In genomic region chr16:30901201-30902069, GRCh38 we compare ENCODE assay signal across 8 cellular contexts. TPM values are rescaled to one million over a fixed set of nuclear protein-coding genes. Genes with fewer than 3 reads are reported as not detected.
DNase-seq lines count a peak whose midpoint lies in the region; ATAC-seq and TF ChIP-seq lines count a peak whose summit lies in the region.

No MANE protein-coding gene starts in this region.

- no peak for DNase-seq in activated T-cell treated with anti-CD3 and anti-CD28 coated beads, Interleukin-2, amount 50 U/mL, for 4 hours
- DNase-seq in activated T-cell treated with anti-CD3 and anti-CD28 coated beads, Interleukin-2, amount 50 U/mL, for 1 hour, result no peak
- no peak for DNase-seq in activated naive CD4-positive, alpha-beta T cell treated with anti-CD3 and anti-CD28 coated beads, Interleukin-2, amount 50 U/mL, for 72 hours (ENCODE audit: low spot score in 2 of 2)
- DNase-seq in left kidney (ENCODE audit: low read depth, low spot score) (peak; percentile 60), thyroid gland (no peak), anterior cingulate cortex (lab: John Stamatoyannopoulos, UW) (no peak)

- peak in 1 of 2 donors; percentile 3 for ATAC-seq in activated T-cell treated with anti-CD3 and anti-CD28 coated beads, Interleukin-2, amount 50 U/mL, for 4 hours
- no peak for ATAC-seq in activated naive CD4-positive, alpha-beta T cell treated with anti-CD3 and anti-CD28 coated beads, Interleukin-2, amount 50 U/mL, for 72 hours
- no peak for ATAC-seq in activated CD4-positive, CD25-positive, alpha-beta regulatory T cell treated with anti-CD3 and anti-CD28 coated beads, Interleukin-2, amount 50 U/mL, for 24 hours
- no peak for ATAC-seq in GM18907 (IDR thresholded peaks at IDR 0.05; ENCODE audit: unreplicated experiment)

- intact Hi-C loops in thyroid gland (cut with DNase I), result loop anchor here (2.0 to 5.0 kb wide), 3 partner anchors 17 to 239 kb away; no protein-coding TSS in a partner anchor

- no peaks in the 10 kb centered on the region for H3K27me3 Mint-ChIP-seq in activated T-cell treated with anti-CD3 and anti-CD28 coated beads, Interleukin-2, amount 50 U/mL, for 4 hours (ENCODE audit: low read depth)

- H3K36me3 ChIP-seq in thyroid gland, result no peaks in the 10 kb centered on the region

- no peaks in the 10 kb centered on the region for H3K9me3 Mint-ChIP-seq in activated T-cell treated with anti-CD3 and anti-CD28 coated beads, Interleukin-2, amount 50 U/mL, for 4 hours
- peaks cover 3 to 5% of the 10 kb centered on the region in 2 donors for H3K9me3 Mint-ChIP-seq in activated naive CD4-positive, alpha-beta T cell treated with anti-CD3 and anti-CD28 coated beads, Interleukin-2, amount 50 U/mL, for 72 hours

- no peak for TF ChIP-seq CTCF in thyroid gland (IDR thresholded peaks at IDR 0.05)

- H3K4me3 ChIP-seq in thyroid gland (replicated peaks in 1 of 3), result peak overlapping the region in 1 of 3 donors; percentile 40

- H3K27ac ChIP-seq in thyroid gland, result peak overlapping the region; percentile 59 to 76 (median 60)

- H3K4me1 Mint-ChIP-seq in activated T-cell treated with anti-CD3 and anti-CD28 coated beads, Interleukin-2, amount 50 U/mL, for 4 hours (ENCODE audit: low read depth), result peaks cover 25% of the 10 kb centered on the region

- peak overlapping the region; percentile 68 for H3K4me3 Mint-ChIP-seq in activated T-cell treated with anti-CD3 and anti-CD28 coated beads, Interleukin-2, amount 50 U/mL, for 4 hours

- no peaks in the 10 kb centered on the region for H3K9me3 ChIP-seq in thyroid gland

- H3K4me1 ChIP-seq in thyroid gland, result peaks cover 8 to 18% of the 10 kb centered on the region in 2 donors

- TF ChIP-seq POLR2A in thyroid gland (IDR thresholded peaks at IDR 0.05), result no peak

- WGBS in thyroid gland, 2 donors, result 57 to 58% methylated on average over 5 to 6 of the region's 12 CpGs

- H3K27ac Mint-ChIP-seq in activated naive CD4-positive, alpha-beta T cell treated with anti-CD3 and anti-CD28 coated beads, Interleukin-2, amount 50 U/mL, for 72 hours, result peak overlapping the region; percentile 44 to 68

- H3K27me3 ChIP-seq in thyroid gland, result no peaks in the 10 kb centered on the region

- H3K36me3 Mint-ChIP-seq in activated T-cell treated with anti-CD3 and anti-CD28 coated beads, Interleukin-2, amount 50 U/mL, for 4 hours (ENCODE audit: insufficient read depth), result no peaks in the 10 kb centered on the region
- peaks cover 5 to 8% of the 10 kb centered on the region in 2 donors for H3K36me3 Mint-ChIP-seq in activated naive CD4-positive, alpha-beta T cell treated with anti-CD3 and anti-CD28 coated beads, Interleukin-2, amount 50 U/mL, for 72 hours

RNA-seq across cellular contexts. Expression of gene CTF1, which starts 5.0 kb away (rescaled TPM):
- under 1 TPM; 0.18 to 0.33 (median 0.28) TPM for total RNA-seq in activated T-cell treated with anti-CD3 and anti-CD28 coated beads, Interleukin-2, amount 50 U/mL, for 4 hours
- total RNA-seq in activated naive CD4-positive, alpha-beta T cell treated with anti-CD3 and anti-CD28 coated beads, Interleukin-2, amount 50 U/mL, for 72 hours, result under 1 TPM; 0.29 to 0.96 TPM
- 1 to 10 TPM; 2.6 to 7.5 (median 5.6) TPM for total RNA-seq in thyroid gland

RNA-seq across cellular contexts. Expression of gene BCL7C, which starts 7.6 kb away (rescaled TPM):
- 10 to 100 TPM; 22.1 to 24.8 (median 23.7) TPM for total RNA-seq in activated T-cell treated with anti-CD3 and anti-CD28 coated beads, Interleukin-2, amount 50 U/mL, for 4 hours
- 10 to 100 TPM; 27.3 to 45.9 TPM for total RNA-seq in activated naive CD4-positive, alpha-beta T cell treated with anti-CD3 and anti-CD28 coated beads, Interleukin-2, amount 50 U/mL, for 72 hours
- 10 to 100 TPM; 43.6 to 67.6 (median 47.9) TPM for total RNA-seq in thyroid gland

RNA-seq across cellular contexts. Expression of gene FBXL19, which starts 21.9 kb away (rescaled TPM):
- total RNA-seq in activated T-cell treated with anti-CD3 and anti-CD28 coated beads, Interleukin-2, amount 50 U/mL, for 4 hours, result 10 to 100 TPM; 25.8 to 31.3 (median 30.8) TPM
- total RNA-seq in activated naive CD4-positive, alpha-beta T cell treated with anti-CD3 and anti-CD28 coated beads, Interleukin-2, amount 50 U/mL, for 72 hours, result 10 to 100 TPM; 24.4 to 36.4 TPM
- total RNA-seq in thyroid gland, result 10 to 100 TPM; 11.7 to 24.0 (median 14.4) TPM

RNA-seq across cellular contexts. Expression of gene ORAI3, which starts 47.4 kb away (rescaled TPM):
- 1 to 10 TPM; 1.5 to 3.3 (median 2.8) TPM for total RNA-seq in activated T-cell treated with anti-CD3 and anti-CD28 coated beads, Interleukin-2, amount 50 U/mL, for 4 hours
- total RNA-seq in activated naive CD4-positive, alpha-beta T cell treated with anti-CD3 and anti-CD28 coated beads, Interleukin-2, amount 50 U/mL, for 72 hours, result 10 to 100 TPM in 1 of 2 donors, 1 to 10 TPM in 1; 7.3 to 17.1 TPM
- 10 to 100 TPM; 32.9 to 49.5 (median 40.2) TPM for total RNA-seq in thyroid gland

RNA-seq across cellular contexts. Expression of gene SETD1A, which starts 56.1 kb away (rescaled TPM):
- total RNA-seq in activated T-cell treated with anti-CD3 and anti-CD28 coated beads, Interleukin-2, amount 50 U/mL, for 4 hours, result 10 to 100 TPM; 39.3 to 49.0 (median 40.5) TPM
- total RNA-seq in activated naive CD4-positive, alpha-beta T cell treated with anti-CD3 and anti-CD28 coated beads, Interleukin-2, amount 50 U/mL, for 72 hours, result 10 to 100 TPM; 24.5 to 34.1 TPM
- total RNA-seq in thyroid gland, result 10 to 100 TPM in 2 of 4 donors, 1 to 10 TPM in 2; 7.7 to 11.4 (median 9.2) TPM
